In genomic region chr12:4331221-4331620, GRCh38 we compare ENCODE assay signal across 18 cellular contexts. TPM values are rescaled to one million over a fixed set of nuclear protein-coding genes. Genes with fewer than 3 reads are reported as not detected.
DNase-seq lines count a peak whose midpoint lies in the region; ATAC-seq and TF ChIP-seq lines count a peak whose summit lies in the region.
"Had no signal": no experiment of that assay in that cellular context is flagged by ENCODE, and none has a peak within 500 bp of the region (broad histone marks: within the 10 kb centered on the region; RNA-seq: fewer than 3 reads in every experiment).

No MANE protein-coding gene starts in this region.

- WGBS in endodermal cell (ENCODE audit: insufficient coverage in 1 of 2, insufficient read length in 1 of 2), 2 experiments = 94% methylated on average over 1 of the region's 1 CpG; no CpG with 5 or more reads in 1 of the 2 experiments

- H3K4me1 ChIP-seq in endodermal cell (ENCODE audit: control insufficient read depth, insufficient read depth, low read length) = no peaks in the 10 kb centered on the region
- H3K4me1 ChIP-seq: BLaER1, Caco-2 had no signal

- H3K9ac ChIP-seq in endodermal cell (ENCODE audit: extremely low read depth, low read length, poor library complexity, severe bottlenecking) = no peak overlapping the region
- H3K9ac ChIP-seq: BLaER1, GM23248 had no signal

- ATAC-seq in SK-N-SH treated with all-trans-retinoic acid at 6 μM for 48 hours (no peak), HG03457 (IDR thresholded peaks at IDR 0.05; ENCODE audit: unreplicated experiment) (no peak)
- ATAC-seq: HepG2 had no signal

- H3K9me3 ChIP-seq in endodermal cell (ENCODE audit: control insufficient read depth, low read length) = peaks cover 19% of the 10 kb centered on the region
- H3K9me3 ChIP-seq: BLaER1, Caco-2 had no signal

- H3K36me3 Mint-ChIP-seq in endodermal cell (ENCODE audit: low read depth) = peaks cover 74% of the 10 kb centered on the region

- no peak overlapping the region for H3K4me3 Mint-ChIP-seq in endodermal cell
- H3K4me3 Mint-ChIP-seq: CD8-positive, alpha-beta memory T cell had no signal

- TF ChIP-seq CTCF in endodermal cell (conservative IDR thresholded peaks at IDR 0.05) = no peak

- DNase-seq in NCI-H2107 treated with DMSO at 0.1 percent for 48 hours (lab: John Stamatoyannopoulos, UW; ENCODE audit: unreplicated experiment) (peak; percentile 51), NCI-H2107 (lab: John Stamatoyannopoulos, UW) (no peak), D341Med (ENCODE audit: low spot score) (peak; percentile 77), NCI-H82 treated with DMSO at 0.1 percent for 48 hours (lab: John Stamatoyannopoulos, UW; ENCODE audit: unreplicated experiment) (peak; percentile 88), endodermal cell (no peak), Ammon's horn (ENCODE audit: low spot score) (no peak)
- DNase-seq: Caco-2; CD8-positive, alpha-beta memory T cell; DMS 273 treated with DMSO at 0.1 percent for 48 hours; GM23248; H7 had no signal

- peaks cover 7% of the 10 kb centered on the region for H3K9me3 Mint-ChIP-seq in endodermal cell
- H3K9me3 Mint-ChIP-seq: CD8-positive, alpha-beta memory T cell had no signal

- H3K27ac ChIP-seq in endodermal cell (ENCODE audit: low read depth, low read length) = no peak overlapping the region
- H3K27ac ChIP-seq: 22Rv1, BLaER1, GM23248 had no signal

- no peaks in the 10 kb centered on the region for H3K27me3 Mint-ChIP-seq in endodermal cell (ENCODE audit: insufficient read depth)
- H3K27me3 Mint-ChIP-seq: CD8-positive, alpha-beta memory T cell had no signal

- no peaks in the 10 kb centered on the region for H3K4me1 Mint-ChIP-seq in endodermal cell

- H3K27me3 ChIP-seq in endodermal cell (ENCODE audit: control insufficient read depth, insufficient read depth, low read length, poor library complexity, severe bottlenecking) = no peaks in the 10 kb centered on the region
- H3K27me3 ChIP-seq: BLaER1 had no signal

- peaks cover 68% of the 10 kb centered on the region for H3K36me3 ChIP-seq in endodermal cell (ENCODE audit: control insufficient read depth, insufficient read depth, low read length)

- no peak overlapping the region for H3K4me3 ChIP-seq in endodermal cell (ENCODE audit: low read length)
- H3K4me3 ChIP-seq: BLaER1, GM23248 had no signal

- H3K27ac Mint-ChIP-seq in endodermal cell = peak overlapping the region; percentile 36

TF ChIP-seq in SK-N-SH treated with all-trans-retinoic acid at 6 μM for 48 hours, 23 proteins besides CTCF, POLR2A, EP300 and RAD21:
- TF ChIP-seq GLIS3 (CRISPR knock-in tag; IDR thresholded peaks at IDR 0.05) (no peak), TSHZ2 (CRISPR knock-in tag; IDR thresholded peaks at IDR 0.05) (no peak), SNAI2 (CRISPR knock-in tag; IDR thresholded peaks at IDR 0.05) (no peak), RARB (CRISPR knock-in tag; IDR thresholded peaks at IDR 0.05) (no peak), POU6F1 (CRISPR knock-in tag; IDR thresholded peaks at IDR 0.05; ENCODE audit: borderline replicate concordance, low read depth) (no peak), ARNTL (CRISPR knock-in tag; IDR thresholded peaks at IDR 0.05; ENCODE audit: borderline replicate concordance, low read depth) (no peak), ZFP3 (CRISPR knock-in tag; IDR thresholded peaks at IDR 0.05) (no peak), ZFP30 (CRISPR knock-in tag; IDR thresholded peaks at IDR 0.05) (no peak), CREB5 (CRISPR knock-in tag; IDR thresholded peaks at IDR 0.05; ENCODE audit: low read depth) (no peak), ZNF70 (CRISPR knock-in tag; IDR thresholded peaks at IDR 0.05) (no peak), OSR1 (CRISPR knock-in tag; IDR thresholded peaks at IDR 0.05) (no peak), ZNF8 (CRISPR knock-in tag; IDR thresholded peaks at IDR 0.05) (no peak), CSDC2 (CRISPR knock-in tag; IDR thresholded peaks at IDR 0.05) (no peak), ESRRG (CRISPR knock-in tag; IDR thresholded peaks at IDR 0.05) (no peak), TCF4 (CRISPR knock-in tag; IDR thresholded peaks at IDR 0.05; ENCODE audit: borderline replicate concordance) (no peak), PATZ1 (CRISPR knock-in tag; IDR thresholded peaks at IDR 0.05; ENCODE audit: borderline replicate concordance) (no peak), ZNF565 (CRISPR knock-in tag; conservative IDR thresholded peaks at IDR 0.05; ENCODE audit: low read depth) (no peak), ZC3H10 (CRISPR knock-in tag; IDR thresholded peaks at IDR 0.05) (no peak), TOX (CRISPR knock-in tag; IDR thresholded peaks at IDR 0.05; ENCODE audit: borderline replicate concordance) (no peak), BACH2 (CRISPR knock-in tag; IDR thresholded peaks at IDR 0.05; ENCODE audit: borderline replicate concordance) (no peak)

RNA-seq across cellular contexts. Expression of gene TIGAR, which starts 10.2 kb away (rescaled TPM):
- 10 to 100 TPM; 19.2 to 41.3 TPM for total RNA-seq in endodermal cell
- polyA plus RNA-seq in endodermal cell (2013, experiment 1 of 2) = 7.7 TPM
- polyA plus RNA-seq in endodermal cell (2013, experiment 2 of 2) = 8.9 TPM

RNA-seq across cellular contexts. Expression of gene FGF23, which starts 48.3 kb away (rescaled TPM):
- total RNA-seq in endodermal cell = under 1 TPM; 0.33 to 0.44 TPM
- polyA plus RNA-seq in endodermal cell (2013, experiment 1 of 2) = 0.39 TPM
- 0.29 TPM for polyA plus RNA-seq in endodermal cell (2013, experiment 2 of 2)
- total RNA-seq: A673; Caco-2; CD8-positive, alpha-beta memory T cell; Daoy; GM23248; HepG2 had no signal
- polyA plus RNA-seq: CD8-positive, alpha-beta memory T cell; GM23248; HepG2 had no signal

RNA-seq across cellular contexts. Expression of gene CCND2, which starts 57.7 kb away (rescaled TPM):
- total RNA-seq in endodermal cell = 100 to 1,000 TPM; 286 to 362 TPM
- 86.6 TPM for polyA plus RNA-seq in endodermal cell (2013, experiment 1 of 2)
- polyA plus RNA-seq in endodermal cell (2013, experiment 2 of 2) = 81.3 TPM

Comparison
In these comparisons a context has a peak if more than half of its experiments do, and no peak if none do; other contexts are left out.
1. DNase-seq: peak in NCI-H2107 treated with DMSO at 0.1 percent for 48 hours (single experiment), D341Med (single experiment) and NCI-H82 treated with DMSO at 0.1 percent for 48 hours (single experiment); none in NCI-H2107 (single experiment), endodermal cell (single experiment) and Ammon's horn (single experiment).